9 cellular contexts compared by ENCODE assay signal in genomic region chr2:42493885-42494433, GRCh38. TPM values are rescaled to one million over a fixed set of nuclear protein-coding genes. Genes with fewer than 3 reads are reported as not detected.
DNase-seq lines count a peak whose midpoint lies in the region; ATAC-seq and TF ChIP-seq lines count a peak whose summit lies in the region.
"Had no signal": no experiment of that assay in that cellular context is flagged by ENCODE, and none has a peak within 500 bp of the region (broad histone marks: within the 10 kb centered on the region; RNA-seq: fewer than 3 reads in every experiment).

KCNG3 (minus strand) TSS chr2:42493982; CDS start chr2:42493501, 481 bp downstream.

- DNase-seq in Calu3, result peak; percentile 82
- peak; percentile 41 for DNase-seq in NAMALWA (ENCODE audit: low spot score)
- DNase-seq in T-helper 2 cell, result peak; percentile 21 to 77 (median 46)
- DNase-seq in astrocyte of the cerebellum (ENCODE audit: low read depth), result no peak
- peak; percentile 35 to 65 for DNase-seq in stimulated activated CD4-positive, alpha-beta T cell treated with anti-CD3 and anti-CD28 coated beads, Interleukin-12 subunit alpha, Interleukin-12 subunit beta, amount 100 ng/mL, for 24 hours (ENCODE audit: low read depth in 2 of 2)
- no peak for DNase-seq in OCI-M2 (lab: John Stamatoyannopoulos, UW; ENCODE audit: unreplicated experiment)

- H3K9me3 ChIP-seq in iPS-18c (ENCODE audit: control insufficient read depth, insufficient read depth, low read length), result no peaks in the 10 kb centered on the region

- in situ Hi-C loops in astrocyte of the cerebellum (cut with HindIII; ENCODE audit: low sequenced_read_pairs), result no loop called here

- H3K27me3 Mint-ChIP-seq in Calu3 (ENCODE audit: unreplicated experiment), result no peaks in the 10 kb centered on the region

- H3K9me3 Mint-ChIP-seq in Calu3 (ENCODE audit: low read depth, unreplicated experiment), result no peaks in the 10 kb centered on the region

- H3K4me3 ChIP-seq in astrocyte of the cerebellum (ENCODE audit: low read depth, low read length) (peak within 1 kb of the TSS; percentile 48), iPS-18c (ENCODE audit: insufficient read depth, low read depth, low read length) (peak within 1 kb of the TSS; percentile 82)

- H3K4me3 Mint-ChIP-seq in Calu3 (ENCODE audit: low read depth, unreplicated experiment), result peak within 1 kb of the TSS; percentile 77

- intact Hi-C loops in Calu3 (cut with micrococcal nuclease; ENCODE audit: unreplicated experiment), result loop anchor here (5.0 to 10.0 kb wide), 2 partner anchors 129 to 267 kb away; partner anchors contain the start of gene COX7A2L

- peak; percentile 59 for ATAC-seq in GM21723 (IDR thresholded peaks at IDR 0.05; ENCODE audit: unreplicated experiment)

- peak within 1 kb of the TSS; percentile 12 for H3K27ac Mint-ChIP-seq in Calu3 (ENCODE audit: unreplicated experiment)

- no TSS peak for BruUV-seq in Calu3 (replicated peaks; lab: Mats Ljungman, UMichigan)

- no peaks in the 10 kb centered on the region for H3K4me1 Mint-ChIP-seq in Calu3 (ENCODE audit: low read depth, unreplicated experiment)

- no peak for TF ChIP-seq CTCF in Calu3 (IDR thresholded peaks at IDR 0.05; ENCODE audit: unreplicated experiment)
- TF ChIP-seq CTCF in astrocyte of the cerebellum (IDR thresholded peaks at IDR 0.05; ENCODE audit: low read depth, low read length, missing control alignments), result no peak

- H3K36me3 Mint-ChIP-seq in Calu3 (ENCODE audit: insufficient read depth, unreplicated experiment), result peaks cover 19% of the 10 kb centered on the region

- CTCF ChIA-PET in Calu3 (lab: Charles Lee), result interaction anchor here (0.6 kb wide), 1 partner anchor 45 kb away, joined by 4 read pairs; no protein-coding TSS in a partner anchor

RNA-seq across cellular contexts. Expression of gene KCNG3, which starts in this region (rescaled TPM):
- total RNA-seq in Calu3 (2022), result 0.73 and 0.94 TPM in 2 replicates
- total RNA-seq: T-helper 2 cell treated with Interferon-gamma antibody and Interleukin-4, amounts not matched to agents 100 ng/mL and 5 ng/mL, for 36 hours had no signal

Comparison
In these comparisons a context has a peak if more than half of its experiments do, and no peak if none do; other contexts are left out.
1. Peak in DNase-seq in Calu3; RNA of the gene not detected or under 1 TPM.
2. DNase-seq: peak in NAMALWA (single experiment), T-helper 2 cell (5 of 5) and stimulated activated CD4-positive, alpha-beta T cell treated with anti-CD3 and anti-CD28 coated beads, Interleukin-12 subunit alpha, Interleukin-12 subunit beta, amount 100 ng/mL, for 24 hours (2 of 2); none in astrocyte of the cerebellum (single experiment) and OCI-M2 (single experiment).